In genomic region chr6:4778086-4778485, GRCh38 we compare ENCODE assay signal across 8 cellular contexts. TPM values are rescaled to one million over a fixed set of nuclear protein-coding genes. Genes with fewer than 3 reads are reported as not detected.
DNase-seq lines count a peak whose midpoint lies in the region; ATAC-seq lines count a peak whose summit lies in the region.

No MANE protein-coding gene starts in this region.

- intact Hi-C loops in activated T-helper 1 cell treated with anti-CD3 and anti-CD28 coated beads, Interleukin-12 subunit alpha, Interleukin-12 subunit beta, Interleukin-2, Interleukin-4 antibody, amounts not matched to agents 30 ng/mL and 10 ng/mL and 1 ng/mL, durations not matched to agents 14 hours and 24 hours and 36 hours (cut with micrococcal nuclease), result loop anchor here (5.0 to 10.0 kb wide), 5 partner anchors 69 to 1227 kb away; partner anchors contain the start of genes ECI2 and NRN1

- H3K9me3 Mint-ChIP-seq in activated T-helper 1 cell treated with anti-CD3 and anti-CD28 coated beads, Interleukin-12 subunit alpha, Interleukin-12 subunit beta, Interleukin-2, Interleukin-4 antibody, amounts not matched to agents 30 ng/mL and 10 ng/mL and 1 ng/mL, durations not matched to agents 14 hours and 24 hours and 36 hours, result peaks cover 27% of the 10 kb centered on the region

- peak overlapping the region; percentile 89 for H3K4me3 Mint-ChIP-seq in activated T-helper 1 cell treated with anti-CD3 and anti-CD28 coated beads, Interleukin-12 subunit alpha, Interleukin-12 subunit beta, Interleukin-2, Interleukin-4 antibody, amounts not matched to agents 30 ng/mL and 10 ng/mL and 1 ng/mL, durations not matched to agents 14 hours and 24 hours and 36 hours

- ATAC-seq in GM18870 (IDR thresholded peaks at IDR 0.05; ENCODE audit: unreplicated experiment) (peak; percentile 29), GM21447 (IDR thresholded peaks at IDR 0.05; ENCODE audit: unreplicated experiment) (no peak), HG02870 (IDR thresholded peaks at IDR 0.05; ENCODE audit: unreplicated experiment) (no peak)

- H3K27me3 Mint-ChIP-seq in activated T-helper 1 cell treated with anti-CD3 and anti-CD28 coated beads, Interleukin-12 subunit alpha, Interleukin-12 subunit beta, Interleukin-2, Interleukin-4 antibody, amounts not matched to agents 30 ng/mL and 10 ng/mL and 1 ng/mL, durations not matched to agents 14 hours and 24 hours and 36 hours (ENCODE audit: insufficient read depth), result peaks cover 20% of the 10 kb centered on the region

- peaks cover 58% of the 10 kb centered on the region for H3K4me1 Mint-ChIP-seq in activated T-helper 1 cell treated with anti-CD3 and anti-CD28 coated beads, Interleukin-12 subunit alpha, Interleukin-12 subunit beta, Interleukin-2, Interleukin-4 antibody, amounts not matched to agents 30 ng/mL and 10 ng/mL and 1 ng/mL, durations not matched to agents 14 hours and 24 hours and 36 hours (ENCODE audit: low read depth)

- DNase-seq in ACHN (peak; percentile 4), kidney tubule cell (ENCODE audit: low spot score) (peak; percentile 46), SIG-M5 treated with dmso at 0.1 percent for 504 hours (lab: John Stamatoyannopoulos, UW; ENCODE audit: unreplicated experiment) (no peak), LoVo (ENCODE audit: low spot score) (no peak)
- DNase-seq in activated T-helper 1 cell treated with anti-CD3 and anti-CD28 coated beads, Interleukin-12 subunit alpha, Interleukin-12 subunit beta, Interleukin-2, Interleukin-4 antibody, amounts not matched to agents 30 ng/mL and 10 ng/mL and 1 ng/mL, durations not matched to agents 14 hours and 24 hours and 36 hours (ENCODE audit: low spot score), result no peak

- in situ Hi-C loops in ACHN (cut with HindIII; ENCODE audit: low pct_ligation_motif_present, low pct_unique_long_range_greater_than_20kb, low sequenced_read_pairs), result no loop called here

- peaks cover 9% of the 10 kb centered on the region for H3K36me3 Mint-ChIP-seq in activated T-helper 1 cell treated with anti-CD3 and anti-CD28 coated beads, Interleukin-12 subunit alpha, Interleukin-12 subunit beta, Interleukin-2, Interleukin-4 antibody, amounts not matched to agents 30 ng/mL and 10 ng/mL and 1 ng/mL, durations not matched to agents 14 hours and 24 hours and 36 hours (ENCODE audit: low read depth)

- no peak overlapping the region for H3K27ac Mint-ChIP-seq in activated T-helper 1 cell treated with anti-CD3 and anti-CD28 coated beads, Interleukin-12 subunit alpha, Interleukin-12 subunit beta, Interleukin-2, Interleukin-4 antibody, amounts not matched to agents 30 ng/mL and 10 ng/mL and 1 ng/mL, durations not matched to agents 14 hours and 24 hours and 36 hours

RNA-seq across cellular contexts. Expression of gene CDYL, which starts 1.9 kb away (rescaled TPM):
- total RNA-seq in activated T-helper 1 cell treated with anti-CD3 and anti-CD28 coated beads, Interleukin-12 subunit alpha, Interleukin-12 subunit beta, Interleukin-2, Interleukin-4 antibody, amounts not matched to agents 30 ng/mL and 10 ng/mL and 1 ng/mL, durations not matched to agents 14 hours and 24 hours and 36 hours, result 26.8 and 29.5 TPM in 2 replicates

Comparison
In these comparisons a context has a peak if more than half of its experiments do, and no peak if none do; other contexts are left out.
1. DNase-seq: peak in ACHN (single experiment) and kidney tubule cell (single experiment); none in activated T-helper 1 cell treated with anti-CD3 and anti-CD28 coated beads, Interleukin-12 subunit alpha, Interleukin-12 subunit beta, Interleukin-2, Interleukin-4 antibody, amounts not matched to agents 30 ng/mL and 10 ng/mL and 1 ng/mL, durations not matched to agents 14 hours and 24 hours and 36 hours (single experiment), SIG-M5 treated with dmso at 0.1 percent for 504 hours (single experiment) and LoVo (single experiment).